Comparison of ENCODE assay signal across 15 cellular contexts in the genomic region with DNA sequence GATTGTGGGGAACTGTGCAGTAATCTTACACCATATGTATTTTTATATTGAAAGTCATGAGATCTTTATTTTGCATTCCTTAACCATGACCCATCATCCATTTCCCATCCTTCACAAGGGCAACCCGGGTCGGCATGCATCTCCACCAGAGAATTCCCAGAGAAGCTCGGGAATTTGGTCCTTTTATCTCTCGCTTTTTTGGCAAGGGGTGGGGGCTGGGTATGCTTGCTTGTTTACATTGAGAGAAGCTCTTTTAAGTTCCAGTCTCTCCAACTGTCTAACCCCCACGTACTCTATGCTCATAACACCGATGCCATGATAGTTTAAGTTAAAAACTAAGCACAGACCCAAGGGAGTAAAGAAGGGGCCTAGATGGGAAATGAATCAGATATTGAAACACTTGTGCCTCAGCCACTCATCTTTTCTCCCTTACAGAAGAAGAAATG.
DNase-seq lines count a peak whose midpoint lies in the region; ATAC-seq and TF ChIP-seq lines count a peak whose summit lies in the region.
"Had no signal": no experiment of that assay in that cellular context is flagged by ENCODE, and none has a peak within 500 bp of the region (broad histone marks: within the 10 kb centered on the region; RNA-seq: fewer than 3 reads in every experiment).

No MANE protein-coding gene starts in this region.

- no peak overlapping the region for H3K18ac ChIP-seq in H9 (ENCODE audit: insufficient read length, low read depth, low read length)

- H4K5ac ChIP-seq in H9 (ENCODE audit: insufficient read length, low read depth, low read length), result no peak overlapping the region

- DNase-seq in H9 (no peak), SW480 (ENCODE audit: low spot score) (peak; percentile 16), fibroblast of villous mesenchyme (ENCODE audit: low read depth) (peak; percentile 87), skeletal muscle cell (ENCODE audit: low read depth) (peak; percentile 69), GF-D8 (lab: John Stamatoyannopoulos, UW) (no peak), NCI-H2107 treated with DMSO at 0.1 percent for 48 hours (lab: John Stamatoyannopoulos, UW; ENCODE audit: unreplicated experiment) (no peak), COR-L47 (lab: John Stamatoyannopoulos, UW) (no peak)
- DNase-seq: activated CD4-positive, alpha-beta T cell treated with anti-CD3 and anti-CD28 coated beads for 48 hours; heart right ventricle; NCI-H146; stimulated activated CD4-positive, alpha-beta T cell treated with anti-CD3 and anti-CD28 coated beads, Interleukin-4, amount 100 ng/mL, for 24 hours had no signal

- peak overlapping the region; percentile 41 for H3K27ac ChIP-seq in H9 (ENCODE audit: insufficient read length, low read depth, low read length)

- no peak overlapping the region for H3K4me2 ChIP-seq in H9 (ENCODE audit: insufficient read depth, insufficient read length, low read length)

- H3K9ac ChIP-seq in H9 (ENCODE audit: extremely low read depth, insufficient read length, low read length), result no peak overlapping the region

- no peak overlapping the region for H3K4me3 Mint-ChIP-seq in H9
- H3K4me3 Mint-ChIP-seq: T-helper 1 cell treated with Interleukin-12 subunit alpha and Interleukin-12 subunit beta and Interleukin-4 antibody, amounts not matched to agents 30 μg/mL and 1 μg/mL, for 36 hours had no signal

- H3K27me3 ChIP-seq in H9 (ENCODE audit: insufficient read depth, low read length), result no peaks in the 10 kb centered on the region
- H3K27me3 ChIP-seq: heart right ventricle had no signal

- H3K23ac ChIP-seq in H9 (ENCODE audit: insufficient read length, low read depth, low read length), result no peak overlapping the region

- WGBS in H9 (ENCODE audit: extremely low coverage, insufficient read length, low lambda C conversion rate), result no CpG with 5 or more reads among the region's 6 CpGs

- no peak overlapping the region for H2AK5ac ChIP-seq in H9 (ENCODE audit: insufficient read length, low read length)

- no peak overlapping the region for H4K91ac ChIP-seq in H9 (ENCODE audit: insufficient read length, low read depth, low read length)

- no peak overlapping the region for H2BK5ac ChIP-seq in H9 (ENCODE audit: insufficient read length, low read length)

- H2BK120ac ChIP-seq in H9 (ENCODE audit: low read depth, low read length, poor library complexity, severe bottlenecking), result no peak overlapping the region

- H4K8ac ChIP-seq in H9 (replicated peaks; ENCODE audit: insufficient read length, low read depth, low read length), result no peak overlapping the region

- no peak overlapping the region for H2AFZ ChIP-seq in H9 (ENCODE audit: low read length)

- H3K79me1 ChIP-seq in H9 (ENCODE audit: insufficient read depth, low read depth, low read length, poor library complexity, severe bottlenecking), result no peaks in the 10 kb centered on the region

- no peak overlapping the region for H2BK20ac ChIP-seq in H9 (ENCODE audit: low read depth, low read length, poor library complexity, severe bottlenecking)

- H3K79me2 ChIP-seq in H9 (ENCODE audit: insufficient read depth, low read length), result no peaks in the 10 kb centered on the region

- H3K4me3 ChIP-seq in fibroblast of villous mesenchyme (ENCODE audit: low read depth, low read length) (no peak overlapping the region), skeletal muscle cell (ENCODE audit: low read depth, low read length) (no peak overlapping the region)
- H3K4me3 ChIP-seq: heart right ventricle, lung had no signal

- no peak overlapping the region for H2BK15ac ChIP-seq in H9 (ENCODE audit: low read depth, low read length)

- H3K27me3 Mint-ChIP-seq in H9 (ENCODE audit: low read depth), result no peaks in the 10 kb centered on the region

- no peak for ATAC-seq in HG02981 (IDR thresholded peaks at IDR 0.05; ENCODE audit: unreplicated experiment)
- ATAC-seq: heart right ventricle had no signal

- no peak overlapping the region for H3T11ph ChIP-seq in H9 (ENCODE audit: low read length)

- no peak overlapping the region for H3K56ac ChIP-seq in H9 (ENCODE audit: insufficient read length, low read depth, low read length)

- no peak for TF ChIP-seq CTCF in H9 (conservative IDR thresholded peaks at IDR 0.05)
- no peak for TF ChIP-seq CTCF in fibroblast of villous mesenchyme (IDR thresholded peaks at IDR 0.05; ENCODE audit: insufficient read depth, low read depth, low read length)

- no peaks in the 10 kb centered on the region for H4K20me1 ChIP-seq in H9 (ENCODE audit: control insufficient read depth, insufficient read depth, insufficient read length)

- no peaks in the 10 kb centered on the region for H3K9me3 ChIP-seq in H9 (ENCODE audit: control insufficient read depth, low read depth, low read length)
- H3K9me3 ChIP-seq: heart right ventricle had no signal

- no peak overlapping the region for H2BK12ac ChIP-seq in H9 (ENCODE audit: insufficient read length, low read depth, low read length)

- peaks cover 63 to 72% of the 10 kb centered on the region in 2 experiments for H3K4me1 Mint-ChIP-seq in H9

- no peaks in the 10 kb centered on the region for H3K36me3 Mint-ChIP-seq in H9 (ENCODE audit: insufficient read depth in 1 of 3, low read depth in 3 of 3)

- H3K27ac Mint-ChIP-seq in H9, result peak overlapping the region in 2 of 3 experiments; percentile 50 to 79; a peak in 4 of 7 replicates
- H3K27ac Mint-ChIP-seq: activated T-helper 2 cell treated with anti-CD3 and anti-CD28 coated beads, Interferon-gamma antibody, Interleukin-2, Interleukin-4, amounts not matched to agents 10 μg/mL and 5 μg/mL and 100 μg/mL, durations not matched to agents 14 hours and 24 hours and 36 hours; T-helper 1 cell treated with Interleukin-12 subunit alpha and Interleukin-12 subunit beta and Interleukin-4 antibody, amounts not matched to agents 30 μg/mL and 1 μg/mL, for 36 hours had no signal

- no peak overlapping the region for H3K14ac ChIP-seq in H9 (ENCODE audit: insufficient read depth, low read length)

- no peaks in the 10 kb centered on the region for H3K23me2 ChIP-seq in H9 (ENCODE audit: insufficient read length, low read depth, low read length, poor library complexity, severe bottlenecking)

- H3K4me1 ChIP-seq in H9 (ENCODE audit: insufficient read depth, low read length), result peaks cover 20% of the 10 kb centered on the region; the same call in 1 of the 2 replicates

- H3K4ac ChIP-seq in H9 (ENCODE audit: low read depth, low read length), result no peak overlapping the region

- no peaks in the 10 kb centered on the region; a peak in 1 of 5 replicates for H3K9me3 Mint-ChIP-seq in H9
- H3K9me3 Mint-ChIP-seq: activated T-helper 2 cell treated with anti-CD3 and anti-CD28 coated beads, Interferon-gamma antibody, Interleukin-2, Interleukin-4, amounts not matched to agents 10 μg/mL and 5 μg/mL and 100 μg/mL, durations not matched to agents 14 hours and 24 hours and 36 hours; T-helper 1 cell treated with Interleukin-12 subunit alpha and Interleukin-12 subunit beta and Interleukin-4 antibody, amounts not matched to agents 30 μg/mL and 1 μg/mL, for 36 hours had no signal

Comparison
In these comparisons a context has a peak if more than half of its experiments do, and no peak if none do; other contexts are left out.
1. DNase-seq: peak in SW480 (single experiment), fibroblast of villous mesenchyme (single experiment) and skeletal muscle cell (single experiment); none in H9 (single experiment), GF-D8 (single experiment), NCI-H2107 treated with DMSO at 0.1 percent for 48 hours (single experiment) and COR-L47 (single experiment).